9 cellular contexts compared by ENCODE assay signal in genomic region chr1:21280011-21280471, GRCh38. TPM values are rescaled to one million over a fixed set of nuclear protein-coding genes. Genes with fewer than 3 reads are reported as not detected.
A peak's percentile ranks its signal among the peaks of the same experiment; 100 is the strongest.
DNase-seq lines count a peak whose midpoint lies in the region; ATAC-seq and TF ChIP-seq lines count a peak whose summit lies in the region.
"Had no signal": no experiment of that assay in that cellular context is flagged by ENCODE, and none has a peak within 500 bp of the region (broad histone marks: within the 10 kb centered on the region; RNA-seq: fewer than 3 reads in every experiment).

No MANE protein-coding gene starts in this region.

- peaks cover 0 to 21% (median 8%) of the 10 kb centered on the region in 11 experiments; a peak in 11 of 22 replicates for H4K20me1 ChIP-seq in BLaER1 treated with 17β-estradiol and CSF1 and Interleukin-3, amounts not matched to agents 10 nM and 100 nM
- H4K20me1 ChIP-seq in neural progenitor cell (ENCODE audit: low read depth), result peaks cover 96% of the 10 kb centered on the region

- no peak for TF ChIP-seq CTCF in neural progenitor cell (IDR thresholded peaks at IDR 0.05)

- peaks cover 35 to 59% (median 49%) of the 10 kb centered on the region in 10 experiments for H3K4me1 ChIP-seq in BLaER1 treated with 17β-estradiol and CSF1 and Interleukin-3, amounts not matched to agents 10 nM and 100 nM
- H3K4me1 ChIP-seq in neural progenitor cell, result peaks cover 37% of the 10 kb centered on the region

- H3K27me3 Mint-ChIP-seq in T-helper 1 cell treated with Interleukin-12 subunit alpha and Interleukin-12 subunit beta and Interleukin-4 antibody, amounts not matched to agents 30 μg/mL and 1 μg/mL, for 36 hours (ENCODE audit: low read depth), result no peaks in the 10 kb centered on the region
- no peaks in the 10 kb centered on the region for H3K27me3 Mint-ChIP-seq in neural progenitor cell (ENCODE audit: insufficient read depth, low read depth)

- no peaks in the 10 kb centered on the region for H3K9me3 Mint-ChIP-seq in T-helper 1 cell treated with Interleukin-12 subunit alpha and Interleukin-12 subunit beta and Interleukin-4 antibody, amounts not matched to agents 30 μg/mL and 1 μg/mL, for 36 hours
- no peaks in the 10 kb centered on the region for H3K9me3 Mint-ChIP-seq in neural progenitor cell

- peak overlapping the region in 9 of 11 experiments; percentile 6 to 66 (median 52); a peak in 15 of 22 replicates for H3K9ac ChIP-seq in BLaER1 treated with 17β-estradiol and CSF1 and Interleukin-3, amounts not matched to agents 10 nM and 100 nM
- no peak overlapping the region for H3K9ac ChIP-seq in neural progenitor cell

- peak overlapping the region; percentile 98 for H3K27ac Mint-ChIP-seq in T-helper 1 cell treated with Interleukin-12 subunit alpha and Interleukin-12 subunit beta and Interleukin-4 antibody, amounts not matched to agents 30 μg/mL and 1 μg/mL, for 36 hours
- peak overlapping the region; percentile 79 for H3K27ac Mint-ChIP-seq in neural progenitor cell

- H3K27me3 ChIP-seq in BLaER1 treated with 17β-estradiol and CSF1 and Interleukin-3, amounts not matched to agents 10 nM and 100 nM, result peaks cover 0 to 9% (median 0%) of the 10 kb centered on the region in 11 experiments; a peak in 3 of 22 replicates
- H3K27me3 ChIP-seq in neural progenitor cell, result peaks cover 94% of the 10 kb centered on the region

- peaks cover 45% of the 10 kb centered on the region for H3F3A ChIP-seq in neural progenitor cell (ENCODE audit: low read depth)

- H3K4me2 ChIP-seq in BLaER1 treated with 17β-estradiol and CSF1 and Interleukin-3, amounts not matched to agents 10 nM and 100 nM, result peak overlapping the region; percentile 65 to 91 (median 78)
- no peak overlapping the region for H3K4me2 ChIP-seq in neural progenitor cell

- peaks cover 25% of the 10 kb centered on the region for H3K36me3 Mint-ChIP-seq in T-helper 1 cell treated with Interleukin-12 subunit alpha and Interleukin-12 subunit beta and Interleukin-4 antibody, amounts not matched to agents 30 μg/mL and 1 μg/mL, for 36 hours (ENCODE audit: low read depth)
- H3K36me3 Mint-ChIP-seq in neural progenitor cell, result peaks cover under 1% of the 10 kb centered on the region

- H3K4me3 Mint-ChIP-seq in T-helper 1 cell treated with Interleukin-12 subunit alpha and Interleukin-12 subunit beta and Interleukin-4 antibody, amounts not matched to agents 30 μg/mL and 1 μg/mL, for 36 hours, result peak overlapping the region; percentile 84
- no peak overlapping the region for H3K4me3 Mint-ChIP-seq in neural progenitor cell

- DNase-seq in neural progenitor cell (ENCODE audit: low spot score) (no peak), SW 1271 (lab: John Stamatoyannopoulos, UW) (no peak), NCI-H2029 (lab: John Stamatoyannopoulos, UW) (no peak)

- peak overlapping the region in 3 of 10 experiments; percentile 8 to 31 (median 12); a peak in 1 of 20 replicates for H3K4me3 ChIP-seq in BLaER1 treated with 17β-estradiol and CSF1 and Interleukin-3, amounts not matched to agents 10 nM and 100 nM
- H3K4me3 ChIP-seq in neural progenitor cell, result no peak overlapping the region

- H3K36me3 ChIP-seq in BLaER1 treated with 17β-estradiol and CSF1 and Interleukin-3, amounts not matched to agents 10 nM and 100 nM, result peaks cover 0 to 8% (median 0%) of the 10 kb centered on the region in 11 experiments; a peak in 4 of 22 replicates
- no peaks in the 10 kb centered on the region for H3K36me3 ChIP-seq in neural progenitor cell

- no peak overlapping the region for H2AFZ ChIP-seq in neural progenitor cell (replicated peaks)

- peaks cover 39% of the 10 kb centered on the region for H3K4me1 Mint-ChIP-seq in T-helper 1 cell treated with Interleukin-12 subunit alpha and Interleukin-12 subunit beta and Interleukin-4 antibody, amounts not matched to agents 30 μg/mL and 1 μg/mL, for 36 hours (ENCODE audit: low read depth)
- H3K4me1 Mint-ChIP-seq in neural progenitor cell, result peaks cover 67% of the 10 kb centered on the region

- ATAC-seq in esophagus mucosa, result peak; percentile 63
- ATAC-seq in HG03469 (IDR thresholded peaks at IDR 0.05; ENCODE audit: unreplicated experiment), result no peak
- no peak for ATAC-seq in GM18907 (IDR thresholded peaks at IDR 0.05; ENCODE audit: unreplicated experiment)

- H3K9me3 ChIP-seq in BLaER1 treated with 17β-estradiol and CSF1 and Interleukin-3, amounts not matched to agents 10 nM and 100 nM (replicated peaks in 1 of 11), result no peaks in the 10 kb centered on the region
- H3K9me3 ChIP-seq in neural progenitor cell (ENCODE audit: low read depth), result no peaks in the 10 kb centered on the region

- no peaks in the 10 kb centered on the region for H3K79me2 ChIP-seq in neural progenitor cell (ENCODE audit: low read depth)

- peak overlapping the region in 9 of 11 experiments; percentile 37 to 80 (median 69); a peak in 17 of 22 replicates for H3K27ac ChIP-seq in BLaER1 treated with 17β-estradiol and CSF1 and Interleukin-3, amounts not matched to agents 10 nM and 100 nM
- H3K27ac ChIP-seq in neural progenitor cell, result no peak overlapping the region
- H3K27ac ChIP-seq: HL-60 had no signal

RNA-seq across cellular contexts. Expression of gene ECE1, which starts 10.2 kb away (rescaled TPM):
- total RNA-seq in esophagus mucosa (18.2 TPM), neural progenitor cell (ENCODE audit: low replicate concordance) (12.5 and 15.2 TPM in 2 replicates)
